Comparison of ENCODE assay signal across 1 cellular context in genomic region chr7:138350103-138350700, GRCh38.
TF ChIP-seq lines count a peak whose summit lies in the region.

No MANE protein-coding gene starts in this region.

TF ChIP-seq in K562, 482 proteins besides CTCF, POLR2A, EP300 and RAD21 (continued from another document):
- no peak for TF ChIP-seq ZNF436 (CRISPR knock-in tag; IDR thresholded peaks at IDR 0.05)
- no peak for TF ChIP-seq ZNF79 (CRISPR knock-in tag; IDR thresholded peaks at IDR 0.05; ENCODE audit: low read depth)
- peak; percentile 73 for TF ChIP-seq ETS2 (tag; IDR thresholded peaks at IDR 0.05; ENCODE audit: borderline replicate concordance, poor library complexity, severe bottlenecking)
- no peak for TF ChIP-seq FOS (IDR thresholded peaks at IDR 0.05; ENCODE audit: extremely low read depth, insufficient read length)
- TF ChIP-seq ZNF639 (CRISPR knock-in tag; conservative IDR thresholded peaks at IDR 0.05 in 1 of 2, IDR thresholded peaks at IDR 0.05 in 1 of 2): no peak
- TF ChIP-seq ZZZ3 (IDR thresholded peaks at IDR 0.05): no peak
- TF ChIP-seq YBX1 (IDR thresholded peaks at IDR 0.05): no peak
- TF ChIP-seq RREB1 (CRISPR knock-in tag; IDR thresholded peaks at IDR 0.05): 0 out of 2 replicates have a peak, but pooled peaks have one; percentile 43
- TF ChIP-seq FOXK2 (conservative IDR thresholded peaks at IDR 0.05 in 1 of 2, IDR thresholded peaks at IDR 0.05 in 1 of 2; ENCODE audit: low read depth in 2 of 2): no peak
- TF ChIP-seq ZNF511 (CRISPR knock-in tag; IDR thresholded peaks at IDR 0.05): no peak
- no peak for TF ChIP-seq ZFPM2 (CRISPR knock-in tag; IDR thresholded peaks at IDR 0.05)
- TF ChIP-seq ZNF76 (CRISPR knock-in tag; IDR thresholded peaks at IDR 0.05; ENCODE audit: borderline replicate concordance): no peak
- TF ChIP-seq BRF1 (IDR thresholded peaks at IDR 0.05; ENCODE audit: borderline replicate concordance, extremely low read depth, insufficient read length): no peak
- peak; percentile 43 for TF ChIP-seq RBBP5 (IDR thresholded peaks at IDR 0.05; ENCODE audit: borderline replicate concordance, insufficient read depth, low read length, poor library complexity, severe bottlenecking)
- peak; percentile 54; the same call in 1 of the 2 replicates for TF ChIP-seq HSF4 (CRISPR knock-in tag; IDR thresholded peaks at IDR 0.05; ENCODE audit: borderline replicate concordance)
- no peak for TF ChIP-seq TSC22D4 (tag; IDR thresholded peaks at IDR 0.05)
- no peak for TF ChIP-seq EHMT2 (IDR thresholded peaks at IDR 0.05)
- TF ChIP-seq POLR2B (IDR thresholded peaks at IDR 0.05; ENCODE audit: low read depth, partially characterized antibody): no peak
- TF ChIP-seq ZNF740 (CRISPR knock-in tag; IDR thresholded peaks at IDR 0.05): no peak
- peak in 1 of 2 experiments; percentile 63; a peak in 2 of 4 replicates for TF ChIP-seq ZNF740 (tag; IDR thresholded peaks at IDR 0.05)
- peak; percentile 49; the same call in 1 of the 2 replicates for TF ChIP-seq ZNF134 (CRISPR knock-in tag; conservative IDR thresholded peaks at IDR 0.05)
- 0 out of 2 replicates have a peak, but pooled peaks have one; percentile 58 for TF ChIP-seq RERE (CRISPR knock-in tag; IDR thresholded peaks at IDR 0.05; ENCODE audit: borderline replicate concordance)
- TF ChIP-seq ARID4B (CRISPR knock-in tag; IDR thresholded peaks at IDR 0.05): no peak
- peak; percentile 76; the same call in 1 of the 2 replicates for TF ChIP-seq ZNF583 (CRISPR knock-in tag; IDR thresholded peaks at IDR 0.05)
- TF ChIP-seq MYNN (IDR thresholded peaks at IDR 0.05): no peak
- TF ChIP-seq MYNN (CRISPR knock-in tag; IDR thresholded peaks at IDR 0.05): no peak
- no peak for TF ChIP-seq ARID2 (IDR thresholded peaks at IDR 0.05)
- TF ChIP-seq MCM2 (IDR thresholded peaks at IDR 0.05; ENCODE audit: low read depth): no peak
- TF ChIP-seq PURB (CRISPR knock-in tag; IDR thresholded peaks at IDR 0.05; ENCODE audit: low read depth): no peak
- no peak for TF ChIP-seq TAL1 (IDR thresholded peaks at IDR 0.05)
- TF ChIP-seq KAT7 (CRISPR knock-in tag; IDR thresholded peaks at IDR 0.05; ENCODE audit: borderline replicate concordance): 0 out of 2 replicates have a peak, but pooled peaks have one; percentile 15
- no peak for TF ChIP-seq KLF10 (CRISPR knock-in tag; IDR thresholded peaks at IDR 0.05)
- no peak for TF ChIP-seq RBM17 (IDR thresholded peaks at IDR 0.05; ENCODE audit: borderline replicate concordance, low read depth, low read length)
- TF ChIP-seq ZNF41 (CRISPR knock-in tag; conservative IDR thresholded peaks at IDR 0.05): no peak; the same call in 1 of the 2 replicates
- no peak for TF ChIP-seq SNIP1 (IDR thresholded peaks at IDR 0.05; ENCODE audit: low read depth)
- peak; percentile 19; the same call in 1 of the 2 replicates for TF ChIP-seq DDX20 (tag; IDR thresholded peaks at IDR 0.05; ENCODE audit: low read depth)
- TF ChIP-seq SAFB2 (IDR thresholded peaks at IDR 0.05; ENCODE audit: borderline replicate concordance, low read depth, low read length, severe bottlenecking): no peak
- TF ChIP-seq HMGXB4 (CRISPR knock-in tag; IDR thresholded peaks at IDR 0.05): no peak
- TF ChIP-seq KDM1A (IDR thresholded peaks at IDR 0.05): no peak
- TF ChIP-seq CREB1 (IDR thresholded peaks at IDR 0.05): no peak
- TF ChIP-seq CREB1 (CRISPR knock-in tag; IDR thresholded peaks at IDR 0.05): no peak
- no peak for TF ChIP-seq PTRF (tag; IDR thresholded peaks at IDR 0.05)
- TF ChIP-seq DMBX1 (CRISPR knock-in tag; IDR thresholded peaks at IDR 0.05; ENCODE audit: borderline replicate concordance): peak; percentile 76
